2 cellular contexts compared by ENCODE assay signal in the genomic region with DNA sequence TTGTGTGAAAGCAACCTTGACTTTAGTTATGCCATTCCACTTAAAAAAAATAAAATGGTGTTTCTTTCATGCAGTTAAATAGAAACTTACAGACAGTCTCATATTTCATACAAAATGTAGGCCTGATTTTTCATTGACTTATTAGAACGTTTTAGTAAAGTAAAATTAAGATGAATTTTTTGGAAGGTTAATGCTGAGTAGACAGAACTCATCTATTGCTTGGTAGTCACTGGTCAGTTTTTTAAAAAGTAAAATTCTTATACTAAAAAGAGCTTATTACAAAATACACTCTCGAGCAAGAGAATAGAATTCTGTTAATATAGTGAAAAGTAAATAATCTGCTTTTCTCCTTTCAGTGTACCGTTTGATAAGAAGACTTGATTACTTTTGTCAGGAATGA.
A peak's percentile ranks its signal among the peaks of the same experiment; 100 is the strongest.
TF ChIP-seq lines count a peak whose summit lies in the region.

No MANE protein-coding gene starts in this region.

TF ChIP-seq in A549, 52 proteins besides CTCF, POLR2A, EP300 and RAD21:
- TF ChIP-seq MAFK (IDR thresholded peaks at IDR 0.05; ENCODE audit: partially characterized antibody) (peak; percentile 76), BCL3 (IDR thresholded peaks at IDR 0.05) (no peak), CHD4 (IDR thresholded peaks at IDR 0.05; ENCODE audit: borderline replicate concordance) (no peak)

TF ChIP-seq in IMR-90, 13 proteins besides CTCF, POLR2A, EP300 and RAD21:
- TF ChIP-seq MAFK (IDR thresholded peaks at IDR 0.05; ENCODE audit: low read depth, low read length): peak; percentile 89
- no peak for TF ChIP-seq MXI1 (IDR thresholded peaks at IDR 0.05; ENCODE audit: borderline replicate concordance, low read depth, low read length)
